Comparison of ENCODE assay signal across 12 cellular contexts in the genomic region with DNA sequence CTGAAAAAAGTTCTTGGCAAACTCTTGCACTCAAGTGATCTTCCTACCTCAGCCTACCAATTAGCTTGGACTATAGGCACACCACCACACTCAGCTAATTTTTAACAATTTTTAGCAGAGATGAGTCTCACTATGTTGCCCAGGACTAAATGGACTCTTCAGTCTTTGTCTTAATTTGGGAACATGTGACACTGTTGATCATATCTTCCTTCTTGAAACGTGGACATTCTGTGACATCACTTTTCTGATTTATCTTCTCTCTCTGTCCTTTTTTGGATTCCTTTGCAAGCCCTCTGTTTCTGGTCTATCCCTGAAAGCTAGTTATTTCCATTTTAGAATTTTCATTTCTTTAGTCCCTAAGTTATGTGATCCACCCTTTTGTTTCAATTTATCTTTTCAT.
"Had no signal": no experiment of that assay in that cellular context is flagged by ENCODE, and none has a peak within 500 bp of the region (broad histone marks: within the 10 kb centered on the region; RNA-seq: fewer than 3 reads in every experiment).

No MANE protein-coding gene starts in this region.

- ATAC-seq: activated CD4-positive, CD25-positive, alpha-beta regulatory T cell treated with anti-CD3 and anti-CD28 coated beads, Interleukin-2, amount 50 U/mL, for 24 hours; gastroesophageal sphincter had no signal

- H3K27ac ChIP-seq: gastroesophageal sphincter, parathyroid adenoma had no signal

- H3K4me1 ChIP-seq: parathyroid adenoma had no signal

- H3K27me3 ChIP-seq: gastroesophageal sphincter had no signal

- H3K36me3 ChIP-seq: gastroesophageal sphincter had no signal

- H3K9me3 ChIP-seq: gastroesophageal sphincter had no signal

- H3K4me3 ChIP-seq: gastroesophageal sphincter had no signal

- DNase-seq: activated CD4-positive, alpha-beta T cell treated with anti-CD3 and anti-CD28 coated beads, Interleukin-2, amount 50 U/mL, for 48 hours; activated effector memory CD4-positive, alpha-beta T cell treated with Interleukin-2 at 50 U/mL for 16 hours; caudate nucleus; cortex of kidney; effector CD8-positive, alpha-beta T cell; retina; stimulated activated CD4-positive, alpha-beta T cell treated with anti-CD3 and anti-CD28 coated beads, Interleukin-4, amount 100 ng/mL, for 1 hour; stimulated activated CD8-positive, alpha-beta memory T cell treated with anti-CD3 and anti-CD28 coated beads, Interleukin-4, amount 100 ng/mL, for 48 hours; T-helper 2 cell had no signal
